17 cellular contexts compared by ENCODE assay signal in genomic region chr10:7483848-7484247, GRCh38.
DNase-seq lines count a peak whose midpoint lies in the region; ATAC-seq, FAIRE-seq and TF ChIP-seq lines count a peak whose summit lies in the region.
"Had no signal": no experiment of that assay in that cellular context is flagged by ENCODE, and none has a peak within 500 bp of the region (broad histone marks: within the 10 kb centered on the region; RNA-seq: fewer than 3 reads in every experiment).

No MANE protein-coding gene starts in this region.

- H3K27ac Mint-ChIP-seq in activated CD4-positive, alpha-beta T cell treated with anti-CD3 and anti-CD28 coated beads for 36 hours = peak overlapping the region; percentile 82
- H3K27ac Mint-ChIP-seq in neural progenitor cell = peak overlapping the region; percentile 17
- H3K27ac Mint-ChIP-seq: type B pancreatic cell had no signal

- H3K27ac ChIP-seq in OCI-LY3 (ENCODE audit: low read length) (0 out of 2 replicates have a peak overlapping the region, but pooled peaks have one; percentile 25), GM12878 (ENCODE audit: control insufficient read depth, insufficient read depth) (peak overlapping the region; percentile 75), neural progenitor cell (no peak overlapping the region)
- H3K27ac ChIP-seq: 22Rv1, C4-2B, epithelial cell of prostate, right atrium auricular region had no signal

- TF ChIP-seq RAD21 in GM12878 (IDR thresholded peaks at IDR 0.05; ENCODE audit: insufficient read depth, low read depth, low read length) = no peak

- CTCF ChIA-PET in activated CD4-positive, alpha-beta T cell treated with anti-CD3 and anti-CD28 coated beads for 36 hours (lab: Charles Lee) = no interaction called here
- CTCF ChIA-PET in GM12878 (lab: Yijun Ruan, JAX) = interaction anchor here (0.6 to 1.4 kb wide), 6 partner anchors 10 to 62 kb away, joined by 3 to 9 read pairs (median 4); no protein-coding TSS in a partner anchor

- POLR2A ChIA-PET in activated CD4-positive, alpha-beta T cell treated with anti-CD3 and anti-CD28 coated beads for 36 hours (lab: Charles Lee) = no interaction called here
- POLR2A ChIA-PET in GM12878 (lab: Charles Lee) = interaction anchor here (0.8 to 1.6 kb wide), 6 partner anchors 8 to 37 kb away, joined by 5 to 12 read pairs (median 6); no protein-coding TSS in a partner anchor

- H3K9me3 ChIP-seq in OCI-LY3 (ENCODE audit: insufficient read depth, low read length) (peaks cover 4% of the 10 kb centered on the region; the same call in 1 of the 2 replicates), GM12878 (replicated peaks; ENCODE audit: control insufficient read depth, insufficient read depth, low read length) (no peaks in the 10 kb centered on the region; the same call in 2 of the 3 replicates), neural progenitor cell (ENCODE audit: low read depth) (no peaks in the 10 kb centered on the region)
- H3K9me3 ChIP-seq: right atrium auricular region had no signal

- H3K9ac ChIP-seq in OCI-LY3 (ENCODE audit: low read length) (peak overlapping the region; percentile 73; the same call in 1 of the 2 replicates), GM12878 (ENCODE audit: control insufficient read depth, insufficient read depth, low read length) (peak overlapping the region; percentile 62), neural progenitor cell (no peak overlapping the region)

- no peaks in the 10 kb centered on the region for H3K27me3 Mint-ChIP-seq in activated CD4-positive, alpha-beta T cell treated with anti-CD3 and anti-CD28 coated beads for 36 hours
- peaks cover 7% of the 10 kb centered on the region for H3K27me3 Mint-ChIP-seq in neural progenitor cell (ENCODE audit: insufficient read depth, low read depth)

- H3K36me3 Mint-ChIP-seq in activated CD4-positive, alpha-beta T cell treated with anti-CD3 and anti-CD28 coated beads for 36 hours (ENCODE audit: low read depth) = no peaks in the 10 kb centered on the region
- no peaks in the 10 kb centered on the region for H3K36me3 Mint-ChIP-seq in neural progenitor cell

- peak overlapping the region; percentile 35 for H3K4me2 ChIP-seq in OCI-LY3 (ENCODE audit: low read length)
- peak overlapping the region; percentile 60 for H3K4me2 ChIP-seq in GM12878 (ENCODE audit: control insufficient read depth, insufficient read depth)
- H3K4me2 ChIP-seq in neural progenitor cell = no peak overlapping the region

- H3K79me2 ChIP-seq in OCI-LY3 (ENCODE audit: low read length) = no peaks in the 10 kb centered on the region
- H3K79me2 ChIP-seq in GM12878 (ENCODE audit: control insufficient read depth, insufficient read depth, low read length) = no peaks in the 10 kb centered on the region
- H3K79me2 ChIP-seq in neural progenitor cell (ENCODE audit: low read depth) = no peaks in the 10 kb centered on the region

- H4K20me1 ChIP-seq in OCI-LY3 (ENCODE audit: insufficient read depth, low read length) = no peaks in the 10 kb centered on the region
- H4K20me1 ChIP-seq in GM12878 (ENCODE audit: control insufficient read depth, insufficient read depth) = no peaks in the 10 kb centered on the region
- no peaks in the 10 kb centered on the region for H4K20me1 ChIP-seq in neural progenitor cell (ENCODE audit: low read depth)

- RAD21 ChIA-PET in GM12878 (lab: Charles Lee; ENCODE audit: unreplicated experiment) = interaction anchor here (1.0 to 3.7 kb wide), 11 partner anchors 8 to 75 kb away, joined by 3 to 23 read pairs (median 8); no protein-coding TSS in a partner anchor

- H3K4me3 ChIP-seq in OCI-LY3 (ENCODE audit: low read length) (no peak overlapping the region), GM12878 (peak overlapping the region; percentile 31; the same call in 1 of the 2 replicates), neural progenitor cell (no peak overlapping the region)
- H3K4me3 ChIP-seq: right atrium auricular region had no signal

- in situ Hi-C loops in GM12878 (cut with MboI) = no loop called here

- SMC1A ChIA-PET in GM12878 (lab: Charles Lee; ENCODE audit: uncharacterized antibody, unreplicated experiment) = interaction anchor here (0.7 to 2.6 kb wide), 11 partner anchors 8 to 1724 kb away, joined by 3 to 21 read pairs (median 8); no protein-coding TSS in a partner anchor

- TF ChIP-seq POLR2A in GM12878 (IDR thresholded peaks at IDR 0.05; ENCODE audit: low read depth, low read length) = no peak

- peaks cover 78% of the 10 kb centered on the region for H3K4me1 Mint-ChIP-seq in activated CD4-positive, alpha-beta T cell treated with anti-CD3 and anti-CD28 coated beads for 36 hours
- peaks cover 61% of the 10 kb centered on the region for H3K4me1 Mint-ChIP-seq in neural progenitor cell

- H3K36me3 ChIP-seq in OCI-LY3 (replicated peaks; ENCODE audit: low read depth, low read length) = no peaks in the 10 kb centered on the region
- no peaks in the 10 kb centered on the region for H3K36me3 ChIP-seq in GM12878 (ENCODE audit: control insufficient read depth in 2 of 2, insufficient read depth in 2 of 2, low read length in 1 of 2)
- H3K36me3 ChIP-seq in neural progenitor cell = no peaks in the 10 kb centered on the region
- H3K36me3 ChIP-seq: right atrium auricular region had no signal

- H3K4me3 Mint-ChIP-seq in activated CD4-positive, alpha-beta T cell treated with anti-CD3 and anti-CD28 coated beads for 36 hours = peak overlapping the region; percentile 29
- no peak overlapping the region for H3K4me3 Mint-ChIP-seq in neural progenitor cell
- H3K4me3 Mint-ChIP-seq: type B pancreatic cell had no signal

- intact Hi-C loops in activated CD4-positive, alpha-beta T cell treated with anti-CD3 and anti-CD28 coated beads for 36 hours (cut with DNase I, micrococcal nuclease) = no loop called here
- intact Hi-C loops in GM12878 (cut with micrococcal nuclease; ENCODE audit: unreplicated experiment) = no loop called here

- H3K4me1 ChIP-seq in OCI-LY3 (ENCODE audit: low read length) (peaks cover 61% of the 10 kb centered on the region), GM12878 (ENCODE audit: control insufficient read depth, insufficient read depth, low read length) (peaks cover 51% of the 10 kb centered on the region), neural progenitor cell (peaks cover 22% of the 10 kb centered on the region)
- H3K4me1 ChIP-seq: right atrium auricular region had no signal

- no peaks in the 10 kb centered on the region for H3K27me3 ChIP-seq in OCI-LY3 (ENCODE audit: low read depth, low read length)
- H3K27me3 ChIP-seq in GM12878 (replicated peaks in 1 of 2; ENCODE audit: control insufficient read depth in 2 of 2, insufficient read depth in 2 of 2, low read length in 1 of 2) = no peaks in the 10 kb centered on the region
- no peaks in the 10 kb centered on the region for H3K27me3 ChIP-seq in neural progenitor cell
- H3K27me3 ChIP-seq: right atrium auricular region had no signal

- no peak for FAIRE-seq in GM12878 (lab: Jason Lieb, UNC)
- FAIRE-seq: colon had no signal

- 72% methylated on average over 9 of the region's 9 CpGs for WGBS in GM12878 (ENCODE audit: insufficient coverage, insufficient replicate concordance, low lambda C conversion rate, missing lambda C conversion rate)

- TF ChIP-seq EP300 in GM12878 (IDR thresholded peaks at IDR 0.05; ENCODE audit: borderline replicate concordance in 1 of 2, control insufficient read depth in 1 of 2, low read depth in 2 of 2, low read length in 2 of 2) = no peak

- H3F3A ChIP-seq in neural progenitor cell (ENCODE audit: low read depth) = no peaks in the 10 kb centered on the region

- H2AFZ ChIP-seq in OCI-LY3 (ENCODE audit: low read depth, low read length) (no peak overlapping the region), GM12878 (ENCODE audit: control insufficient read depth, low read depth, low read length) (no peak overlapping the region; the same call in 1 of the 2 replicates), neural progenitor cell (replicated peaks) (no peak overlapping the region)

- H3K9me3 Mint-ChIP-seq in activated CD4-positive, alpha-beta T cell treated with anti-CD3 and anti-CD28 coated beads for 36 hours (ENCODE audit: low read depth) = no peaks in the 10 kb centered on the region
- no peaks in the 10 kb centered on the region for H3K9me3 Mint-ChIP-seq in neural progenitor cell
- H3K9me3 Mint-ChIP-seq: type B pancreatic cell had no signal

- no TSS peak for BruUV-seq in GM12878 (replicated peaks; lab: Mats Ljungman, UMichigan)

- ATAC-seq in activated CD4-positive, alpha-beta T cell treated with anti-CD3 and anti-CD28 coated beads for 36 hours = no peak
- ATAC-seq in GM12878 (no peak), HG03378 (IDR thresholded peaks at IDR 0.05; ENCODE audit: unreplicated experiment) (no peak), GM18519 (IDR thresholded peaks at IDR 0.05; ENCODE audit: low FRiP score, unreplicated experiment) (no peak)

- TF ChIP-seq CTCF in OCI-LY3 (IDR thresholded peaks at IDR 0.05; ENCODE audit: low read depth, low read length) (no peak), GM12878 (IDR thresholded peaks at IDR 0.05 in 2 of 3, conservative IDR thresholded peaks at IDR 0.05 in 1 of 3; ENCODE audit: control insufficient read depth in 2 of 3, extremely low read depth in 1 of 3, insufficient read depth in 1 of 3, low read depth in 3 of 3, low read length in 3 of 3) (no peak), neural progenitor cell (IDR thresholded peaks at IDR 0.05) (no peak)

- peak; percentile 10 for DNase-seq in activated CD4-positive, alpha-beta T cell treated with anti-CD3 and anti-CD28 coated beads for 36 hours
- DNase-seq in activated CD4-positive, alpha-beta T cell treated with anti-CD3 and anti-CD28 coated beads for 1 hour = no peak
- DNase-seq in GM12878 (ENCODE audit: low read depth, low spot score) (no peak), neural progenitor cell (ENCODE audit: low spot score) (no peak), germinal center (ENCODE audit: low spot score) (no peak)
- DNase-seq: mammary epithelial cell, NCI-H2029 treated with DMSO at 0.1 percent for 48 hours, NCI-H524 treated with DMSO at 0.1 percent for 48 hours had no signal

TF ChIP-seq in GM12878, 131 proteins besides CTCF, POLR2A, EP300 and RAD21 (continues in another document):
- peak; percentile 29; the same call in 1 of the 2 replicates for TF ChIP-seq MLLT1 (IDR thresholded peaks at IDR 0.05)
